8 cellular contexts compared by ENCODE assay signal in genomic region chr20:38033330-38034107, GRCh38. TPM values are rescaled to one million over a fixed set of nuclear protein-coding genes. Genes with fewer than 3 reads are reported as not detected.
DNase-seq lines count a peak whose midpoint lies in the region; ATAC-seq and TF ChIP-seq lines count a peak whose summit lies in the region.

Gene RPRD1B, plus strand, starts transcription at chr20:38033746. Its CDS starts 202 bp downstream, at chr20:38033948.
Gene TTI1, minus strand, starts transcription at chr20:38033456. Its CDS starts 19,640 bp downstream, at chr20:38013816.

- H3K4me2 ChIP-seq in Loucy (ENCODE audit: low read depth, low read length, poor library complexity, severe bottlenecking), result peak within 1 kb of the TSS; percentile 85

- peak within 1 kb of the TSS; percentile 94 to 97 for H3K27ac Mint-ChIP-seq in natural killer cell

- peak within 1 kb of the TSS; percentile 95 for H3K9ac ChIP-seq in Loucy (ENCODE audit: low read depth, low read length, poor library complexity, severe bottlenecking)

- no peaks in the 10 kb centered on the region for H3K9me2 ChIP-seq in Loucy (replicated peaks; ENCODE audit: low read depth, low read length)

- peak; percentile 89 for DNase-seq in EH (ENCODE audit: low read depth)
- DNase-seq in GOT3 (lab: John Stamatoyannopoulos, UW), result peak; percentile 78
- peak; percentile 88 to 89 for DNase-seq in SHP77 (lab: John Stamatoyannopoulos, UW)
- DNase-seq in activated effector memory CD4-positive, alpha-beta T cell treated with Interleukin-2 at 50 U/mL for 16 hours, result peak; percentile 83
- peak; percentile 83 for DNase-seq in fibroblast of peridontal ligament (ENCODE audit: extremely low read depth)
- peak; percentile 92 for DNase-seq in natural killer cell
- peak; percentile 76 to 92 (median 87) for DNase-seq in stimulated activated naive CD4-positive, alpha-beta T cell (lab: John Stamatoyannopoulos, UW)

- H3K36me3 Mint-ChIP-seq in natural killer cell, result no peaks in the 10 kb centered on the region

- peaks cover 100% of the 10 kb centered on the region for H3K79me2 ChIP-seq in Loucy (ENCODE audit: insufficient read depth, low read length)

- H3F3A ChIP-seq in Loucy (ENCODE audit: low read depth), result no peaks in the 10 kb centered on the region

- H3K9me3 ChIP-seq in Loucy (ENCODE audit: insufficient read depth, low read depth, low read length), result no peaks in the 10 kb centered on the region

- H3K27me3 Mint-ChIP-seq in natural killer cell (ENCODE audit: low read depth in 2 of 2), result no peaks in the 10 kb centered on the region

- intact Hi-C loops in natural killer cell (cut with micrococcal nuclease), result loop anchor here (1.0 kb wide), 1 partner anchor 43 kb away; no protein-coding TSS in a partner anchor

- ATAC-seq in natural killer cell, result peak; percentile 83 to 91 (median 84)

- no peaks in the 10 kb centered on the region for H3K27me3 ChIP-seq in Loucy (ENCODE audit: insufficient read depth, low read length, poor library complexity, severe bottlenecking)

- peak within 1 kb of the TSS; percentile 95 for H3K4me3 ChIP-seq in Loucy (ENCODE audit: low read length, poor library complexity, severe bottlenecking)

- TF ChIP-seq CTCF in Loucy (conservative IDR thresholded peaks at IDR 0.05; ENCODE audit: low read length) (no peak), natural killer cell (IDR thresholded peaks at IDR 0.05) (no peak)

- H3K9me3 Mint-ChIP-seq in natural killer cell, result no peaks in the 10 kb centered on the region

- no peaks in the 10 kb centered on the region for H3K36me3 ChIP-seq in Loucy (ENCODE audit: insufficient read depth, low read length)

- peaks cover 59% of the 10 kb centered on the region for H3K4me1 ChIP-seq in Loucy (ENCODE audit: insufficient read depth, low read length, poor library complexity, severe bottlenecking)

- H3K4me1 Mint-ChIP-seq in natural killer cell, result peaks cover 61 to 70% of the 10 kb centered on the region in 2 donors

- H2AFZ ChIP-seq in Loucy (ENCODE audit: low read length), result peak within 1 kb of the TSS; percentile 87

- H3K4me3 Mint-ChIP-seq in natural killer cell, result peak within 1 kb of the TSS; percentile 94

- H4K20me1 ChIP-seq in Loucy (ENCODE audit: insufficient read depth, low read length, poor library complexity, severe bottlenecking), result peaks cover 32% of the 10 kb centered on the region

RNA-seq across cellular contexts. Expression of gene RPRD1B, which starts in this region (rescaled TPM):
- 10 to 100 TPM; 75.8 to 87.3 (median 77.6) TPM for total RNA-seq in natural killer cell

RNA-seq across cellular contexts. Expression of gene TTI1, which starts in this region (rescaled TPM):
- 10 to 100 TPM; 15.9 to 23.9 (median 18.9) TPM for total RNA-seq in natural killer cell

Comparison
In these comparisons a context has a peak if more than half of its experiments do, and no peak if none do; other contexts are left out.
1. Peak in every context shown above with its lines: DNase-seq, ATAC-seq and H3K4me3 ChIP-seq.